In genomic region chr7:17234398-17235021, GRCh38 we compare ENCODE assay signal across 8 cellular contexts.
A peak's percentile ranks its signal among the peaks of the same experiment; 100 is the strongest.
DNase-seq lines count a peak whose midpoint lies in the region; ATAC-seq and TF ChIP-seq lines count a peak whose summit lies in the region.

No MANE protein-coding gene starts in this region.

- peak overlapping the region; percentile 81 for H3K4me3 Mint-ChIP-seq in activated CD4-positive, alpha-beta T cell treated with anti-CD3 and anti-CD28 coated beads, Interleukin-2, amount 10 ng/mL, durations not matched to agents 24 days and 14 days

- H3K27ac Mint-ChIP-seq in activated CD4-positive, alpha-beta T cell treated with anti-CD3 and anti-CD28 coated beads, Interleukin-2, amount 10 ng/mL, durations not matched to agents 24 days and 14 days, result peak overlapping the region; percentile 97

- no peak for TF ChIP-seq CTCF in omental fat pad (IDR thresholded peaks at IDR 0.05)

- no peaks in the 10 kb centered on the region for H3K27me3 Mint-ChIP-seq in activated CD4-positive, alpha-beta T cell treated with anti-CD3 and anti-CD28 coated beads, Interleukin-2, amount 10 ng/mL, durations not matched to agents 24 days and 14 days

- H3K27me3 ChIP-seq in effector memory CD4-positive, alpha-beta T cell (replicated peaks; ENCODE audit: control insufficient read depth, insufficient read depth, low read length, poor library complexity, severe bottlenecking), result no peaks in the 10 kb centered on the region

- H3K4me3 ChIP-seq in effector memory CD4-positive, alpha-beta T cell (ENCODE audit: insufficient read depth, low read depth, low read length, poor library complexity, severe bottlenecking), result no peak overlapping the region

- peaks cover 18% of the 10 kb centered on the region for H3K4me1 ChIP-seq in effector memory CD4-positive, alpha-beta T cell (ENCODE audit: control insufficient read depth, insufficient read depth, low read length, poor library complexity, severe bottlenecking)

- peaks cover 26% of the 10 kb centered on the region for H3K9me3 Mint-ChIP-seq in activated CD4-positive, alpha-beta T cell treated with anti-CD3 and anti-CD28 coated beads, Interleukin-2, amount 10 ng/mL, durations not matched to agents 24 days and 14 days

- DNase-seq in Daoy (ENCODE audit: low read depth), result peak; percentile 95
- DNase-seq in KG1 (lab: John Stamatoyannopoulos, UW), result peak; percentile 89
- DNase-seq in activated CD4-positive, alpha-beta T cell treated with anti-CD3 and anti-CD28 coated beads, Interleukin-2, amount 10 ng/mL, durations not matched to agents 24 days and 14 days, result peak; percentile 91
- peak; percentile 62 to 70 (median 66) for DNase-seq in effector memory CD4-positive, alpha-beta T cell
- no peak for DNase-seq in omental fat pad (ENCODE audit: low spot score)
- peak; percentile 52 for DNase-seq in ureter (ENCODE audit: low spot score)
- no peak for DNase-seq in NCI-H1105 treated with DMSO at 0.1 percent for 48 hours (lab: John Stamatoyannopoulos, UW)

- ATAC-seq in GM21717 (IDR thresholded peaks at IDR 0.05; ENCODE audit: unreplicated experiment) (peak; percentile 98), omental fat pad (ENCODE audit: low FRiP score) (peak; percentile 75)

- intact Hi-C loops in activated CD4-positive, alpha-beta T cell treated with anti-CD3 and anti-CD28 coated beads, Interleukin-2, amount 10 ng/mL, durations not matched to agents 24 days and 14 days (cut with micrococcal nuclease), result loop anchor here (1.0 to 10.0 kb wide), 16 partner anchors 27 to 1623 kb away; partner anchors contain the start of genes AHR, BZW2 and CRPPA

- peak overlapping the region; percentile 92 for H3K27ac ChIP-seq in effector memory CD4-positive, alpha-beta T cell (ENCODE audit: insufficient read depth, low read length, poor library complexity, severe bottlenecking)

- H3K36me3 ChIP-seq in effector memory CD4-positive, alpha-beta T cell (ENCODE audit: control insufficient read depth, insufficient read depth, low read length), result no peaks in the 10 kb centered on the region

- peaks cover 9% of the 10 kb centered on the region for H3K36me3 Mint-ChIP-seq in activated CD4-positive, alpha-beta T cell treated with anti-CD3 and anti-CD28 coated beads, Interleukin-2, amount 10 ng/mL, durations not matched to agents 24 days and 14 days (ENCODE audit: low read depth)

- H3K4me1 Mint-ChIP-seq in activated CD4-positive, alpha-beta T cell treated with anti-CD3 and anti-CD28 coated beads, Interleukin-2, amount 10 ng/mL, durations not matched to agents 24 days and 14 days, result peaks cover 35% of the 10 kb centered on the region

- no peaks in the 10 kb centered on the region for H3K9me3 ChIP-seq in effector memory CD4-positive, alpha-beta T cell (ENCODE audit: control insufficient read depth, low read length)

Comparison
In these comparisons a context has a peak if more than half of its experiments do, and no peak if none do; other contexts are left out.
1. DNase-seq: peak in Daoy (single experiment), KG1 (single experiment), activated CD4-positive, alpha-beta T cell treated with anti-CD3 and anti-CD28 coated beads, Interleukin-2, amount 10 ng/mL, durations not matched to agents 24 days and 14 days (single experiment), effector memory CD4-positive, alpha-beta T cell (3 of 3) and ureter (single experiment); none in omental fat pad (single experiment) and NCI-H1105 treated with DMSO at 0.1 percent for 48 hours (single experiment).